ENCODE assay signal across 20 cellular contexts in the genomic region with DNA sequence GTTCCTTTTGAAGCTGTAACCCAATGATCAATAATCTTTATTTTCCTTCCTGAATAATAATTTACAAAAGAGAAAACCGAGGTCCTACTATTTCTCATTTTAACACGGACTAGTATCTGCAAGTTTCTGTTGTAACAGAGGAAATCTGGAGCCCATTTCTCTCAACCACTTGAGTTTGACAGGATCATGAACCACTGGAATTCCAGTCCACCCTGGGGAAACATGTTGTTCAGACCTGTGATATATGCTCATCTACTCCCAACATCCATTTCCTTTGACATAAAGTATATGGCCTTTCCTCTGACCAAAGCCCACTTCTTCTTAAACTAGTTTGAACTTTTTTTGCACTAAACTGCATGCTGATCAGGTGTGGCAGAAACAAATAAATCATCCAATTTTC.
"Had no signal": no experiment of that assay in that cellular context is flagged by ENCODE, and none has a peak within 500 bp of the region (broad histone marks: within the 10 kb centered on the region; RNA-seq: fewer than 3 reads in every experiment).

No MANE protein-coding gene starts in this region.

- H3K27ac ChIP-seq: gastrocnemius medialis, heart right ventricle, left ventricle myocardium inferior, sigmoid colon, skin epidermis, stomach, thoracic aorta, transverse colon had no signal

- H3K4me1 ChIP-seq: gastrocnemius medialis, heart right ventricle, left ventricle myocardium inferior, sigmoid colon, stomach, transverse colon had no signal

- H3K9me3 ChIP-seq: gastrocnemius medialis, heart right ventricle, left ventricle myocardium inferior, sigmoid colon, stomach, thoracic aorta, transverse colon had no signal

- H3K9me3 Mint-ChIP-seq: naive thymus-derived CD4-positive, alpha-beta T cell; neural crest cell had no signal

- H3K36me3 ChIP-seq: gastrocnemius medialis, heart right ventricle, left ventricle myocardium inferior, sigmoid colon, stomach, thoracic aorta, transverse colon had no signal

- H3K36me3 Mint-ChIP-seq: naive thymus-derived CD4-positive, alpha-beta T cell had no signal

- H3K4me3 ChIP-seq: gastrocnemius medialis, heart right ventricle, left ventricle myocardium inferior, lung, sigmoid colon, skin epidermis, stomach, thoracic aorta, transverse colon had no signal

- ATAC-seq: esophagus mucosa; gastrocnemius medialis; heart right ventricle; naive thymus-derived CD4-positive, alpha-beta T cell had no signal

- H3K4me3 Mint-ChIP-seq: naive thymus-derived CD4-positive, alpha-beta T cell; neural crest cell had no signal

- H3K4me1 Mint-ChIP-seq: naive thymus-derived CD4-positive, alpha-beta T cell had no signal

- DNase-seq: effector memory CD4-positive, alpha-beta T cell; gastrocnemius medialis; heart right ventricle; hypothalamus; left ventricle myocardium inferior; mesendoderm; naive thymus-derived CD4-positive, alpha-beta T cell; sigmoid colon; stimulated activated CD4-positive, alpha-beta T cell treated with anti-CD3 and anti-CD28 coated beads, Interleukin-12 subunit alpha, Interleukin-12 subunit beta, amount 100 ng/mL, for 4 hours; stimulated activated naive CD4-positive, alpha-beta T cell; stomach; substantia nigra; transverse colon had no signal

- H3K27me3 ChIP-seq: gastrocnemius medialis, heart right ventricle, sigmoid colon, stomach, transverse colon had no signal

- FAIRE-seq: endometrium, islet of Langerhans had no signal
